In genomic region chr16:48910214-48910613, GRCh38 we compare ENCODE assay signal across 28 cellular contexts.
"Had no signal": no experiment of that assay in that cellular context is flagged by ENCODE, and none has a peak within 500 bp of the region (broad histone marks: within the 10 kb centered on the region; RNA-seq: fewer than 3 reads in every experiment).

No MANE protein-coding gene starts in this region.

- H3K9me3 ChIP-seq: colonic mucosa, esophagus muscularis mucosa, esophagus squamous epithelium, gastrocnemius medialis, gastroesophageal sphincter, heart left ventricle, heart right ventricle had no signal

- H3K27me3 ChIP-seq: colonic mucosa, esophagus squamous epithelium had no signal

- H3K36me3 ChIP-seq: colonic mucosa, esophagus muscularis mucosa, esophagus squamous epithelium, gastrocnemius medialis, gastroesophageal sphincter, heart left ventricle, heart right ventricle had no signal

- H3K4me1 ChIP-seq: colonic mucosa, esophagus muscularis mucosa, esophagus squamous epithelium, gastrocnemius medialis, gastroesophageal sphincter, heart left ventricle had no signal

- FAIRE-seq: colon, endometrium, endothelial cell of umbilical vein, frontal cortex had no signal

- H3K4me3 ChIP-seq: colonic mucosa, coronary artery, dorsolateral prefrontal cortex, esophagus muscularis mucosa, esophagus squamous epithelium, gastrocnemius medialis, gastroesophageal sphincter, heart left ventricle, heart right ventricle had no signal

- H3K27ac ChIP-seq: colonic mucosa, coronary artery, dorsolateral prefrontal cortex, epithelial cell of prostate, esophagus muscularis mucosa, esophagus squamous epithelium, foreskin keratinocyte, gastrocnemius medialis, gastroesophageal sphincter, heart left ventricle, heart right ventricle had no signal

- ATAC-seq: effector memory CD8-positive, alpha-beta T cell; esophagus mucosa; gastrocnemius medialis; gastroesophageal sphincter; heart left ventricle; heart right ventricle had no signal

- DNase-seq: colonic mucosa; cortex of kidney; dermis blood vessel endothelial cell; dorsolateral prefrontal cortex; effector CD4-positive, alpha-beta T cell; effector CD8-positive, alpha-beta T cell; effector memory CD4-positive, alpha-beta T cell; effector memory CD8-positive, alpha-beta T cell; endodermal cell; erythroblast; esophagus squamous epithelium; foreskin fibroblast; foreskin melanocyte; gastrocnemius medialis; glutamatergic neuron; head of caudate nucleus; heart left ventricle; heart right ventricle had no signal
